ENCODE assay signal across 28 cellular contexts in the genomic region with DNA sequence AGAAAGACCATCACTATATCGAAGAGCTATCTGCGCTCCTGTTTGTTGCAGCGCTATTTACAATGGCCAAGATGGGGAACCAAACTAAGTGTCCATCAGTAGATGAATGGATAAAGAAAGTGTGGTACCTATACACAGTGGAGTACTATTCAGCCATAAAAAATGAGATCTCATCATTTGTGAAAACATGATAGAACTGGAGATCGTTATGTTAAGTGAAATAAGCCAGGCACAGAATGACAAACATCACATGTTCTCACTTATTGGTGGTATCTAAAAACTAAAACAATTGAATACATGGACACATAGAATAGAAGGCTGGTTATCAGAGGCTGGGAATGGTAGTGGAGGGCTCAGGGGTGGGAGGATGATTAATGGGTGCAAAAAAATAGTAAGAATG.
"Had no signal": no experiment of that assay in that cellular context is flagged by ENCODE, and none has a peak within 500 bp of the region (broad histone marks: within the 10 kb centered on the region; RNA-seq: fewer than 3 reads in every experiment).

No MANE protein-coding gene starts in this region.

- H3K4me1 ChIP-seq: colonic mucosa, esophagus muscularis mucosa, esophagus squamous epithelium, foreskin keratinocyte, gastrocnemius medialis, gastroesophageal sphincter had no signal

- H3K27ac ChIP-seq: colonic mucosa, coronary artery, dorsolateral prefrontal cortex, epithelial cell of prostate, esophagus muscularis mucosa, esophagus squamous epithelium, foreskin keratinocyte, gastrocnemius medialis, gastroesophageal sphincter, heart left ventricle, heart right ventricle had no signal

- H3K27me3 ChIP-seq: colonic mucosa, dorsolateral prefrontal cortex, esophagus muscularis mucosa, esophagus squamous epithelium, foreskin keratinocyte, gastrocnemius medialis, gastroesophageal sphincter, heart left ventricle, heart right ventricle had no signal

- H3K4me3 ChIP-seq: colonic mucosa, coronary artery, dorsolateral prefrontal cortex, esophagus muscularis mucosa, esophagus squamous epithelium, gastrocnemius medialis, gastroesophageal sphincter, heart left ventricle, heart right ventricle had no signal

- H3K9me3 ChIP-seq: colonic mucosa, esophagus squamous epithelium, gastrocnemius medialis had no signal

- DNase-seq: colonic mucosa; cortex of kidney; dermis blood vessel endothelial cell; dorsolateral prefrontal cortex; effector CD4-positive, alpha-beta T cell; effector CD8-positive, alpha-beta T cell; effector memory CD4-positive, alpha-beta T cell; effector memory CD8-positive, alpha-beta T cell; endodermal cell; erythroblast; esophagus squamous epithelium; foreskin fibroblast; foreskin keratinocyte; foreskin melanocyte; gastrocnemius medialis; glutamatergic neuron; head of caudate nucleus; heart left ventricle; heart right ventricle had no signal

- ATAC-seq: effector memory CD8-positive, alpha-beta T cell; esophagus mucosa; foreskin keratinocyte; gastrocnemius medialis; gastroesophageal sphincter; heart left ventricle; heart right ventricle had no signal

- H3K36me3 ChIP-seq: colonic mucosa, esophagus muscularis mucosa, esophagus squamous epithelium, gastrocnemius medialis, gastroesophageal sphincter, heart left ventricle, heart right ventricle had no signal

- FAIRE-seq: colon, endometrium, endothelial cell of umbilical vein, frontal cortex had no signal
